Comparison of ENCODE assay signal across 9 cellular contexts in the genomic region with DNA sequence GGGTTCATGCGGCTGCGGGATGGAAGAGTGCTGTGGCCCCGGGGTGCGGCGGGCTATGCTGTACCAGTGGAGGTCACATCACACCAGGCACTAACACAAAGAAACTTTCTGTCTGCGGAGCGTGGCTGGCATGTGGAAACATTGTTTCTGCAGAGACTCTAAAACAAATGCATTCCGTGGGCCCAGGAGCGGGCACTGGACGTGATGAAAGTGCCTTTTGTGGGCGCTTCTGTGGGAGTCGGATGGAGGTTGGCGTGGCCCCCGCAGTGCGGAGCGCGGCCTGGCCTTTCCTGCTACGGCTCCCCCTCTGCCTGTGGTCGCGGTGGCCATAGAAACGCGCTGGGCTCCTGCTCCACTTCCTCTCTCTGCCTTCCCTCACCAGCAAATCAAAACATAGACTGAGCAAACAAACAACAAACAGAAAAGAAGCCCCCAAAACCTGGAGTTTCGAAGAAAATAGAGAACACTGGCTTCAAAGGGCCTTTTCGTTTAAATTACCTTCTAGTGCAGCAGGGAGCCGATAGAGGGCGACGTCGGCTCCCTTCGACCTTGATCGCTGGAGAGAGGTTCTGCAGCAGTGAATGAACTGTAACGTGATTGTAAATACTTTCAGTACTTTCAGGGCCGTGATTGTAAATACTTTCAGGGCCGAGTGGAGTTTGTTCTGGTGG. TPM values are rescaled to one million over a fixed set of nuclear protein-coding genes. Genes with fewer than 3 reads are reported as not detected.
DNase-seq lines count a peak whose midpoint lies in the region; ATAC-seq and TF ChIP-seq lines count a peak whose summit lies in the region.
"Had no signal": no experiment of that assay in that cellular context is flagged by ENCODE, and none has a peak within 500 bp of the region (broad histone marks: within the 10 kb centered on the region; RNA-seq: fewer than 3 reads in every experiment).

No MANE protein-coding gene starts in this region.

- ATAC-seq in GM19025 (IDR thresholded peaks at IDR 0.05; ENCODE audit: low read depth, unreplicated experiment) (peak; percentile 74), HG03196 (IDR thresholded peaks at IDR 0.05; ENCODE audit: unreplicated experiment) (peak; percentile 65)

- peak; percentile 64 for TF ChIP-seq RAD21 in SK-N-SH (IDR thresholded peaks at IDR 0.05; ENCODE audit: low read length)

- peak overlapping the region in 7 of 11 experiments; percentile 12 to 65 (median 44); a peak in 8 of 22 replicates for H3K4me2 ChIP-seq in BLaER1 treated with 17β-estradiol and CSF1 and Interleukin-3, amounts not matched to agents 10 nM and 100 nM
- H3K4me2 ChIP-seq in SK-N-SH = no peak overlapping the region

- CTCF ChIA-PET in SK-N-SH (lab: Yijun Ruan, JAX) = interaction anchor here (0.8 to 1.7 kb wide), 9 partner anchors 12 to 77 kb away, joined by 3 to 5 read pairs (median 3); no protein-coding TSS in a partner anchor

- no peaks in the 10 kb centered on the region for H3K79me2 ChIP-seq in SK-N-SH (ENCODE audit: insufficient read depth)

- H3K4me1 Mint-ChIP-seq in immature natural killer cell = peaks cover 20 to 23% of the 10 kb centered on the region in 2 donors

- H3K9me2 ChIP-seq in SK-N-SH = no peaks in the 10 kb centered on the region

- H2AFZ ChIP-seq in SK-N-SH (ENCODE audit: low read depth) = no peak overlapping the region

- peak overlapping the region; percentile 83 to 92 (median 86) for H3K4me3 Mint-ChIP-seq in immature natural killer cell

- no peaks in the 10 kb centered on the region for H3K9me3 Mint-ChIP-seq in immature natural killer cell

- POLR2A ChIA-PET in SK-N-SH (lab: Yijun Ruan, JAX) = no interaction called here

- no peaks in the 10 kb centered on the region for H3K36me3 Mint-ChIP-seq in immature natural killer cell

- H3K27ac Mint-ChIP-seq in immature natural killer cell = peak overlapping the region; percentile 64 to 89 (median 84)

- peaks cover 0 to 3% (median 0%) of the 10 kb centered on the region in 3 donors for H3K27me3 Mint-ChIP-seq in immature natural killer cell (ENCODE audit: low read depth in 3 of 3)

- peaks cover 0 to 12% (median 0%) of the 10 kb centered on the region in 11 experiments; a peak in 5 of 22 replicates for H3K9me3 ChIP-seq in BLaER1 treated with 17β-estradiol and CSF1 and Interleukin-3, amounts not matched to agents 10 nM and 100 nM (replicated peaks in 1 of 11)
- no peaks in the 10 kb centered on the region for H3K9me3 ChIP-seq in SK-N-SH
- H3K9me3 ChIP-seq: SJSA1 had no signal

- no peak for TF ChIP-seq EP300 in SK-N-SH (IDR thresholded peaks at IDR 0.05; ENCODE audit: borderline replicate concordance in 1 of 2, low read depth in 1 of 2, low read length in 1 of 2)

- H3K27me3 ChIP-seq in BLaER1 treated with 17β-estradiol and CSF1 and Interleukin-3, amounts not matched to agents 10 nM and 100 nM = no peaks in the 10 kb centered on the region
- H3K27me3 ChIP-seq in SK-N-SH (ENCODE audit: insufficient read depth) = no peaks in the 10 kb centered on the region

- peaks cover 0 to 9% (median 0%) of the 10 kb centered on the region in 11 experiments; a peak in 3 of 22 replicates for H3K36me3 ChIP-seq in BLaER1 treated with 17β-estradiol and CSF1 and Interleukin-3, amounts not matched to agents 10 nM and 100 nM
- H3K36me3 ChIP-seq in SK-N-SH (replicated peaks in 1 of 2; ENCODE audit: control insufficient read depth in 1 of 2, insufficient read depth in 2 of 2, low read length in 1 of 2) = no peaks in the 10 kb centered on the region
- H3K36me3 ChIP-seq: SJSA1 had no signal

- 71% methylated on average over 28 of the region's 33 CpGs for WGBS in SK-N-SH (ENCODE audit: low lambda C conversion rate)

- no peak overlapping the region for H3K9ac ChIP-seq in BLaER1 treated with 17β-estradiol and CSF1 and Interleukin-3, amounts not matched to agents 10 nM and 100 nM
- no peak overlapping the region for H3K9ac ChIP-seq in SK-N-SH

- DNase-seq in SK-N-SH (peak; percentile 63), immature natural killer cell (peak; percentile 28 to 53 (median 53)), T1000 (lab: John Stamatoyannopoulos, UW) (no peak)
- peak; percentile 23 to 44 for DNase-seq in stimulated activated CD4-positive, alpha-beta T cell treated with anti-CD3 and anti-CD28 coated beads, Interleukin-2, amount 100 ng/mL, for 48 hours

- H3K4me3 ChIP-seq in BLaER1 treated with 17β-estradiol and CSF1 and Interleukin-3, amounts not matched to agents 10 nM and 100 nM = no peak overlapping the region
- no peak overlapping the region; a peak in 1 of 4 replicates for H3K4me3 ChIP-seq in SK-N-SH (ENCODE audit: low read depth in 2 of 2, low read length in 1 of 2)
- H3K4me3 ChIP-seq: SJSA1 had no signal

- H4K20me1 ChIP-seq in BLaER1 treated with 17β-estradiol and CSF1 and Interleukin-3, amounts not matched to agents 10 nM and 100 nM = no peaks in the 10 kb centered on the region
- no peaks in the 10 kb centered on the region for H4K20me1 ChIP-seq in SK-N-SH (ENCODE audit: insufficient read depth)

- TF ChIP-seq CTCF in SK-N-SH (IDR thresholded peaks at IDR 0.05) = peak; percentile 59

- no peaks in the 10 kb centered on the region for H3F3A ChIP-seq in SK-N-SH (replicated peaks; ENCODE audit: insufficient read depth)

- peak overlapping the region in 4 of 11 experiments; percentile 15 to 57 (median 31); a peak in 6 of 22 replicates for H3K27ac ChIP-seq in BLaER1 treated with 17β-estradiol and CSF1 and Interleukin-3, amounts not matched to agents 10 nM and 100 nM
- no peak overlapping the region for H3K27ac ChIP-seq in SK-N-SH (ENCODE audit: low read depth in 2 of 2, low read length in 1 of 2)
- peak overlapping the region; percentile 95 for H3K27ac ChIP-seq in angular gyrus (ENCODE audit: low read depth, low read length)
- H3K27ac ChIP-seq: SJSA1 had no signal

- peaks cover 0 to 17% (median 9%) of the 10 kb centered on the region in 10 experiments; a peak in 10 of 20 replicates for H3K4me1 ChIP-seq in BLaER1 treated with 17β-estradiol and CSF1 and Interleukin-3, amounts not matched to agents 10 nM and 100 nM
- peaks cover 0 to 9% of the 10 kb centered on the region in 2 experiments; a peak in 1 of 4 replicates for H3K4me1 ChIP-seq in SK-N-SH (ENCODE audit: control insufficient read depth in 1 of 2, insufficient read depth in 2 of 2, low read depth in 1 of 2, low read length in 1 of 2)
- H3K4me1 ChIP-seq: SJSA1 had no signal

TF ChIP-seq in SK-N-SH, 30 proteins besides CTCF, POLR2A, EP300 and RAD21:
- TF ChIP-seq MEF2A (IDR thresholded peaks at IDR 0.05; ENCODE audit: borderline replicate concordance, low read depth) (no peak), FOXJ3 (CRISPR knock-in tag; IDR thresholded peaks at IDR 0.05) (no peak), EZH2phosphoT487 (IDR thresholded peaks at IDR 0.05; ENCODE audit: borderline replicate concordance, low read depth) (no peak), SMC3 (IDR thresholded peaks at IDR 0.05; ENCODE audit: low read depth, low read length) (peak; percentile 48; the same call in 1 of the 2 replicates), CHD2 (IDR thresholded peaks at IDR 0.05; ENCODE audit: low read length, partially characterized antibody) (peak; percentile 13), RFX5 (IDR thresholded peaks at IDR 0.05; ENCODE audit: low read length) (no peak), GABPA (IDR thresholded peaks at IDR 0.05; ENCODE audit: low read depth) (no peak)
- TF ChIP-seq, protein P1, sequence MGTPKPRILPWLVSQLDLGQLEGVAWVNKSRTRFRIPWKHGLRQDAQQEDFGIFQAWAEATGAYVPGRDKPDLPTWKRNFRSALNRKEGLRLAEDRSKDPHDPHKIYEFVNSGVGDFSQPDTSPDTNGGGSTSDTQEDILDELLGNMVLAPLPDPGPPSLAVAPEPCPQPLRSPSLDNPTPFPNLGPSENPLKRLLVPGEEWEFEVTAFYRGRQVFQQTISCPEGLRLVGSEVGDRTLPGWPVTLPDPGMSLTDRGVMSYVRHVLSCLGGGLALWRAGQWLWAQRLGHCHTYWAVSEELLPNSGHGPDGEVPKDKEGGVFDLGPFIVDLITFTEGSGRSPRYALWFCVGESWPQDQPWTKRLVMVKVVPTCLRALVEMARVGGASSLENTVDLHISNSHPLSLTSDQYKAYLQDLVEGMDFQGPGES (IDR thresholded peaks at IDR 0.05; ENCODE audit: low read depth, low read length) = no peak
- TF ChIP-seq, protein P2, sequence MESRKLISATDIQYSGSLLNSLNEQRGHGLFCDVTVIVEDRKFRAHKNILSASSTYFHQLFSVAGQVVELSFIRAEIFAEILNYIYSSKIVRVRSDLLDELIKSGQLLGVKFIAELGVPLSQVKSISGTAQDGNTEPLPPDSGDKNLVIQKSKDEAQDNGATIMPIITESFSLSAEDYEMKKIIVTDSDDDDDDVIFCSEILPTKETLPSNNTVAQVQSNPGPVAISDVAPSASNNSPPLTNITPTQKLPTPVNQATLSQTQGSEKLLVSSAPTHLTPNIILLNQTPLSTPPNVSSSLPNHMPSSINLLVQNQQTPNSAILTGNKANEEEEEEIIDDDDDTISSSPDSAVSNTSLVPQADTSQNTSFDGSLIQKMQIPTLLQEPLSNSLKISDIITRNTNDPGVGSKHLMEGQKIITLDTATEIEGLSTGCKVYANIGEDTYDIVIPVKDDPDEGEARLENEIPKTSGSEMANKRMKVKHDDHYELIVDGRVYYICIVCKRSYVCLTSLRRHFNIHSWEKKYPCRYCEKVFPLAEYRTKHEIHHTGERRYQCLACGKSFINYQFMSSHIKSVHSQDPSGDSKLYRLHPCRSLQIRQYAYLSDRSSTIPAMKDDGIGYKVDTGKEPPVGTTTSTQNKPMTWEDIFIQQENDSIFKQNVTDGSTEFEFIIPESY (IDR thresholded peaks at IDR 0.05; ENCODE audit: borderline replicate concordance, low read depth) = no peak

RNA-seq across cellular contexts. Expression of a gene that starts 51.4 kb away (rescaled TPM):
- polyA plus RNA-seq in SK-N-SH (2012; rRNA removed) = 3.9 and 4.7 TPM in 2 replicates
- 4.6 and 5.1 TPM in 2 replicates for polyA plus RNA-seq in SK-N-SH (2012; cell fraction: cytosol; rRNA removed)
- polyA plus RNA-seq in SK-N-SH (2012; cell fraction: nucleus; rRNA removed) = 3.3 and 4.8 TPM in 2 replicates
- 1 to 10 TPM in 1 of 3 donors, under 1 TPM in 1, not detected in 1; 0.20 to 1.1 TPM for polyA plus RNA-seq in immature natural killer cell
